1 cellular context compared by ENCODE assay signal in the genomic region with DNA sequence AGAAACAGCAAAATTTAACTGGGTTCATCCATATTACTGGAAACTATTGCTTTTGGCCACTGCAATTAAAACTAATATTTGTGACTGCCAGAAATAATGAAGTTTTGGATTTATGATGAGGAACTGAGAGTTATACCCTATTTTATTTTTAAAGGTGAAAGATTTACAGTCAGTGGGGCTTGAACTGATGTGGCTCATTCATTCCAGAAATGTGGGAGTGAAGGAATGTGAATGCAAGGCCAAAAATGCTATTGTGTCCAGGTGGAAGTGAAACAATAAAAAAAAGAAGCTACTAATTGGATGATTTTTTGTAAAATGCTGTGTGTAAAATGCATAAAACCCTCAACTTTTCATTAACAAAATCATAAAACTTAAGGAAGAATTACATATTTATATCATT.
TF ChIP-seq lines count a peak whose summit lies in the region.

No MANE protein-coding gene starts in this region.

TF ChIP-seq in GM12878, 131 proteins besides CTCF, POLR2A, EP300 and RAD21 (continued from another document):
- TF ChIP-seq ZNF24 (IDR thresholded peaks at IDR 0.05) (peak; percentile 11; the same call in 1 of the 2 replicates), DPF2 (IDR thresholded peaks at IDR 0.05) (0 out of 2 replicates have a peak, but pooled peaks have one; percentile 22), CREB1 (IDR thresholded peaks at IDR 0.05; ENCODE audit: low read depth) (no peak), IKZF2 (IDR thresholded peaks at IDR 0.05) (peak; percentile 45 to 56; a peak in 2 of 4 replicates)
